ENCODE assay signal across 14 cellular contexts in genomic region chr20:17560344-17561074, GRCh38. TPM values are rescaled to one million over a fixed set of nuclear protein-coding genes. Genes with fewer than 3 reads are reported as not detected.
A peak's percentile ranks its signal among the peaks of the same experiment; 100 is the strongest.
DNase-seq lines count a peak whose midpoint lies in the region; ATAC-seq, FAIRE-seq and TF ChIP-seq lines count a peak whose summit lies in the region.
"Had no signal": no experiment of that assay in that cellular context is flagged by ENCODE, and none has a peak within 500 bp of the region (broad histone marks: within the 10 kb centered on the region; RNA-seq: fewer than 3 reads in every experiment).

No MANE protein-coding gene starts in this region.

- H3K4me3 ChIP-seq in endothelial cell of umbilical vein (replicated peaks in 1 of 3; ENCODE audit: insufficient read depth in 1 of 3, low read depth in 1 of 3, low read length in 3 of 3) (no peak overlapping the region), smooth muscle cell (no peak overlapping the region)
- H3K4me3 ChIP-seq: heart left ventricle had no signal

- BruUV-seq in endothelial cell of umbilical vein (replicated peaks; lab: Mats Ljungman, UMichigan) = no TSS peak

- H4K20me1 ChIP-seq in endothelial cell of umbilical vein (replicated peaks; ENCODE audit: control insufficient read depth, extremely low read depth, insufficient read depth, low read length) = no peaks in the 10 kb centered on the region
- H4K20me1 ChIP-seq in smooth muscle cell (ENCODE audit: low read depth) = no peaks in the 10 kb centered on the region

- H3K9me1 ChIP-seq in endothelial cell of umbilical vein (replicated peaks; ENCODE audit: control insufficient read depth, extremely low read depth, insufficient read depth, low read length) = no peaks in the 10 kb centered on the region

- H3K9me3 ChIP-seq in endothelial cell of umbilical vein (replicated peaks; ENCODE audit: control insufficient read depth, insufficient read depth, low read length) (no peaks in the 10 kb centered on the region), smooth muscle cell (replicated peaks; ENCODE audit: low read depth) (no peaks in the 10 kb centered on the region)
- H3K9me3 ChIP-seq: heart left ventricle had no signal

- peaks cover 21% of the 10 kb centered on the region for H3F3A ChIP-seq in smooth muscle cell (ENCODE audit: low read depth)

- no peak for DNase-seq in activated CD4-positive, CD25-positive, alpha-beta regulatory T cell (lab: John Stamatoyannopoulos, UW)
- DNase-seq in RPMI7951 (ENCODE audit: low read depth) = peak; percentile 21
- DNase-seq in endothelial cell of umbilical vein (ENCODE audit: low read depth, low spot score) = no peak
- no peak for DNase-seq in smooth muscle cell (lab: John Stamatoyannopoulos, UW; ENCODE audit: unreplicated experiment)
- DNase-seq in NCI-H2029 treated with DMSO at 0.1 percent for 48 hours (lab: John Stamatoyannopoulos, UW) = no peak
- no peak for DNase-seq in DMS153 (lab: John Stamatoyannopoulos, UW)
- DNase-seq: CD8-positive, alpha-beta T cell; central memory CD4-positive, alpha-beta T cell; GF-D8; heart left ventricle; naive thymus-derived CD8-positive, alpha-beta T cell; WERI-Rb-1 had no signal

- H3K27me3 ChIP-seq in endothelial cell of umbilical vein (ENCODE audit: control insufficient read depth in 2 of 2, insufficient read depth in 2 of 2, low read length in 2 of 2) (no peaks in the 10 kb centered on the region), smooth muscle cell (ENCODE audit: low read depth) (no peaks in the 10 kb centered on the region)
- H3K27me3 ChIP-seq: heart left ventricle had no signal

- H3K27ac ChIP-seq in endothelial cell of umbilical vein (ENCODE audit: insufficient read depth, low read depth, low read length) (no peak overlapping the region), smooth muscle cell (ENCODE audit: low read depth) (peak overlapping the region; percentile 99)
- H3K27ac ChIP-seq: WERI-Rb-1 had no signal

- H3K4me1 ChIP-seq in endothelial cell of umbilical vein (ENCODE audit: control insufficient read depth, extremely low read depth, insufficient read depth, low read length) (peaks cover 41% of the 10 kb centered on the region), smooth muscle cell (ENCODE audit: low read depth) (peaks cover 16% of the 10 kb centered on the region)

- H3K36me3 ChIP-seq in endothelial cell of umbilical vein (ENCODE audit: control insufficient read depth in 2 of 2, extremely low read depth in 1 of 2, insufficient read depth in 2 of 2, low read length in 2 of 2) = no peaks in the 10 kb centered on the region
- no peaks in the 10 kb centered on the region for H3K36me3 ChIP-seq in smooth muscle cell (ENCODE audit: low read depth)
- H3K36me3 ChIP-seq: heart left ventricle, WERI-Rb-1 had no signal

- CTCF ChIA-PET in endothelial cell of umbilical vein (lab: Charles Lee) = interaction anchor here (1.5 kb wide), 1 partner anchor 10 kb away, joined by 6 read pairs; the partner anchor contains the start of gene DSTN

- H2AFZ ChIP-seq in endothelial cell of umbilical vein (ENCODE audit: low read depth, low read length) (no peak overlapping the region), smooth muscle cell (ENCODE audit: low read depth) (peak overlapping the region; percentile 60)

- POLR2A ChIA-PET in endothelial cell of umbilical vein (lab: Charles Lee) = no interaction called here

- dilution Hi-C loops in endothelial cell of umbilical vein (cut with MboI; ENCODE audit: extremely low pct_ligation_motif_present, low sequenced_read_pairs) = no loop called here

- 58% methylated on average over 5 of the region's 5 CpGs for WGBS in smooth muscle cell (ENCODE audit: low lambda C conversion rate)

- TF ChIP-seq POLR2A in endothelial cell of umbilical vein (IDR thresholded peaks at IDR 0.05; ENCODE audit: low read depth, low read length) = no peak

- H3K4me2 ChIP-seq in endothelial cell of umbilical vein (ENCODE audit: insufficient read depth, low read length) (peak overlapping the region; percentile 9), smooth muscle cell (no peak overlapping the region)

- peak; percentile 15 to 40 for ATAC-seq in activated CD4-positive, CD25-positive, alpha-beta regulatory T cell treated with anti-CD3 and anti-CD28 coated beads, Interleukin-2, amount 50 U/mL, for 24 hours
- ATAC-seq in HG03378 (IDR thresholded peaks at IDR 0.05; ENCODE audit: unreplicated experiment) = no peak
- ATAC-seq: CD8-positive, alpha-beta T cell; heart left ventricle; naive thymus-derived CD8-positive, alpha-beta T cell had no signal

- intact Hi-C loops in endothelial cell of umbilical vein (cut with micrococcal nuclease) = no loop called here

- FAIRE-seq in endothelial cell of umbilical vein (lab: Jason Lieb, UNC) = no peak

- H3K9ac ChIP-seq in endothelial cell of umbilical vein (replicated peaks; ENCODE audit: extremely low read depth, insufficient read depth, low read length) (no peak overlapping the region), smooth muscle cell (ENCODE audit: low read depth) (no peak overlapping the region)

- TF ChIP-seq CTCF in endothelial cell of umbilical vein (IDR thresholded peaks at IDR 0.05; ENCODE audit: extremely low read depth in 1 of 2, insufficient read depth in 1 of 2, low read depth in 1 of 2, low read length in 2 of 2) (no peak), smooth muscle cell (IDR thresholded peaks at IDR 0.05; ENCODE audit: borderline replicate concordance, insufficient read depth, poor library complexity, severe bottlenecking) (no peak)

- H3K79me2 ChIP-seq in endothelial cell of umbilical vein (ENCODE audit: control insufficient read depth, insufficient read depth, low read length) (no peaks in the 10 kb centered on the region), smooth muscle cell (ENCODE audit: low read depth) (no peaks in the 10 kb centered on the region)

TF ChIP-seq in endothelial cell of umbilical vein, 7 proteins besides CTCF, POLR2A, EP300 and RAD21:
- TF ChIP-seq MAX (IDR thresholded peaks at IDR 0.05; ENCODE audit: insufficient read depth, insufficient read length) (no peak), EZH2 (IDR thresholded peaks at IDR 0.05; ENCODE audit: borderline replicate concordance, low read depth, low read length, severe bottlenecking) (no peak), FOS (IDR thresholded peaks at IDR 0.05; ENCODE audit: borderline replicate concordance, insufficient read depth, low read length) (no peak), GATA2 (IDR thresholded peaks at IDR 0.05; ENCODE audit: insufficient read depth, insufficient read length, low read depth, low read length) (no peak), JUN (IDR thresholded peaks at IDR 0.05; ENCODE audit: borderline replicate concordance, insufficient read depth, insufficient read length, low read depth) (no peak), POLR2AphosphoS5 (IDR thresholded peaks at IDR 0.05; ENCODE audit: insufficient read depth, low read depth, low read length) (no peak), MYC (IDR thresholded peaks at IDR 0.05; ENCODE audit: low read depth, low read length) (no peak)

RNA-seq across cellular contexts. Expression of gene DSTN, which starts 9.4 kb away (rescaled TPM):
- total RNA-seq in RPMI7951 (2014; rRNA removed; shearing (Covaris generic)) = 541 and 689 TPM in 2 replicates
- 300 and 307 TPM in 2 replicates for total RNA-seq in endothelial cell of umbilical vein
- polyA plus RNA-seq in endothelial cell of umbilical vein = 46.8 and 66.1 TPM in 2 replicates
- 172 and 181 TPM in 2 replicates for polyA plus RNA-seq in endothelial cell of umbilical vein (2011; cell fraction: cytosol; rRNA removed)
- 71.7 and 84.7 TPM in 2 replicates for polyA plus RNA-seq in endothelial cell of umbilical vein (2011; cell fraction: nucleus; rRNA removed)
- polyA plus RNA-seq in endothelial cell of umbilical vein (2012) = 369 and 386 TPM in 2 replicates
- polyA minus RNA-seq in endothelial cell of umbilical vein = 13.6 and 16.7 TPM in 2 replicates
- polyA minus RNA-seq in endothelial cell of umbilical vein (2011; cell fraction: cytosol; rRNA and poly(A)+ RNA removed) = 32.0 TPM
- polyA minus RNA-seq in endothelial cell of umbilical vein (2011; cell fraction: nucleus; rRNA and poly(A)+ RNA removed) = 18.4 and 19.8 TPM in 2 replicates
- 486 and 582 TPM in 2 replicates for total RNA-seq in smooth muscle cell
- 534 and 559 TPM in 2 replicates for polyA plus RNA-seq in smooth muscle cell

RNA-seq across cellular contexts. Expression of gene BFSP1, which starts 29.3 kb away (rescaled TPM):
- 3.0 and 5.0 TPM in 2 replicates for total RNA-seq in RPMI7951 (2014; rRNA removed; shearing (Covaris generic))
- total RNA-seq in endothelial cell of umbilical vein (3.7 and 5.2 TPM in 2 replicates), smooth muscle cell (0.76 and 1.0 TPM in 2 replicates)
- polyA plus RNA-seq in endothelial cell of umbilical vein (2.5 and 3.1 TPM in 2 replicates), smooth muscle cell (1.3 and 1.6 TPM in 2 replicates)
- 4.1 and 4.5 TPM in 2 replicates for polyA plus RNA-seq in endothelial cell of umbilical vein (2011; cell fraction: cytosol; rRNA removed)
- polyA plus RNA-seq in endothelial cell of umbilical vein (2011; cell fraction: nucleus; rRNA removed) = 4.0 and 4.6 TPM in 2 replicates
- polyA plus RNA-seq in endothelial cell of umbilical vein (2012) = 3.9 and 4.4 TPM in 2 replicates
- 2.9 and 3.3 TPM in 2 replicates for polyA minus RNA-seq in endothelial cell of umbilical vein
- 1.4 TPM for polyA minus RNA-seq in endothelial cell of umbilical vein (2011; cell fraction: cytosol; rRNA and poly(A)+ RNA removed)
- polyA minus RNA-seq in endothelial cell of umbilical vein (2011; cell fraction: nucleus; rRNA and poly(A)+ RNA removed) = 1.2 and 1.5 TPM in 2 replicates
- total RNA-seq: naive thymus-derived CD8-positive, alpha-beta T cell had no signal
